ENCODE assay signal across 19 cellular contexts in genomic region chr1:77828098-77828497, GRCh38. TPM values are rescaled to one million over a fixed set of nuclear protein-coding genes. Genes with fewer than 3 reads are reported as not detected.
DNase-seq lines count a peak whose midpoint lies in the region; ATAC-seq and TF ChIP-seq lines count a peak whose summit lies in the region.
"Had no signal": no experiment of that assay in that cellular context is flagged by ENCODE, and none has a peak within 500 bp of the region (broad histone marks: within the 10 kb centered on the region; RNA-seq: fewer than 3 reads in every experiment).

No MANE protein-coding gene starts in this region.

- no peak overlapping the region for H3K9ac ChIP-seq in mammary epithelial cell (ENCODE audit: insufficient read depth, low read length)
- H3K9ac ChIP-seq: BLaER1 had no signal

- no peaks in the 10 kb centered on the region for H3K27me3 ChIP-seq in mammary epithelial cell (ENCODE audit: insufficient read depth, low read length)
- H3K27me3 ChIP-seq: BLaER1 had no signal

- H3K4me1 ChIP-seq in mammary epithelial cell (ENCODE audit: insufficient read depth, low read length) = peaks cover 36% of the 10 kb centered on the region

- no peaks in the 10 kb centered on the region for H3K79me2 ChIP-seq in mammary epithelial cell (ENCODE audit: insufficient read depth, low read length)

- H3K36me3 ChIP-seq in mammary epithelial cell (ENCODE audit: insufficient read depth, low read length) = no peaks in the 10 kb centered on the region

- TF ChIP-seq CTCF in MCF 10A (IDR thresholded peaks at IDR 0.05; ENCODE audit: unreplicated experiment) = no peak
- TF ChIP-seq CTCF in mammary epithelial cell (conservative IDR thresholded peaks at IDR 0.05 in 1 of 2, IDR thresholded peaks at IDR 0.05 in 1 of 2; ENCODE audit: extremely low read depth in 1 of 2, insufficient read depth in 1 of 2, low read depth in 1 of 2, low read length in 2 of 2) = no peak
- no peak for TF ChIP-seq CTCF in osteocyte (IDR thresholded peaks at IDR 0.05)

- H3K4me1 Mint-ChIP-seq in MCF 10A (ENCODE audit: insufficient read depth, unreplicated experiment) = peaks cover 28% of the 10 kb centered on the region
- H3K4me1 Mint-ChIP-seq in osteocyte (ENCODE audit: unreplicated experiment) = peaks cover 53% of the 10 kb centered on the region
- H3K4me1 Mint-ChIP-seq in activated T-cell treated with anti-CD3 and anti-CD28 coated beads, Interleukin-2, amount 50 U/mL, for 72 hours (ENCODE audit: low read depth) = peaks cover 6% of the 10 kb centered on the region

- in situ Hi-C loops in mammary epithelial cell (cut with MboI; ENCODE audit: low sequenced_read_pairs in 2 of 2) = no loop called here

- H3K27me3 Mint-ChIP-seq in MCF 10A (ENCODE audit: insufficient read depth, unreplicated experiment) = no peaks in the 10 kb centered on the region
- H3K27me3 Mint-ChIP-seq in osteocyte (ENCODE audit: unreplicated experiment) = no peaks in the 10 kb centered on the region
- no peaks in the 10 kb centered on the region for H3K27me3 Mint-ChIP-seq in activated T-cell treated with anti-CD3 and anti-CD28 coated beads, Interleukin-2, amount 50 U/mL, for 72 hours (ENCODE audit: low read depth)
- H3K27me3 Mint-ChIP-seq: CD4-positive, alpha-beta memory T cell had no signal

- no peaks in the 10 kb centered on the region for H3K9me3 ChIP-seq in mammary epithelial cell (replicated peaks; ENCODE audit: insufficient read depth, low read length)
- H3K9me3 ChIP-seq: BLaER1 had no signal

- peak; percentile 59 for ATAC-seq in HG03521 (IDR thresholded peaks at IDR 0.05; ENCODE audit: unreplicated experiment)
- ATAC-seq in activated T-cell treated with anti-CD3 and anti-CD28 coated beads, Interleukin-2, amount 50 U/mL, for 72 hours (replicated peaks in 1 of 2) = no peak
- ATAC-seq in GM18868 (IDR thresholded peaks at IDR 0.05; ENCODE audit: unreplicated experiment) = no peak
- no peak for ATAC-seq in GM21381 (IDR thresholded peaks at IDR 0.05; ENCODE audit: unreplicated experiment)
- ATAC-seq: GM12878, HCT116 had no signal

- H3K27ac Mint-ChIP-seq in MCF 10A (ENCODE audit: low read depth, unreplicated experiment) (peak overlapping the region; percentile 90), osteocyte (ENCODE audit: unreplicated experiment) (peak overlapping the region; percentile 52)
- no peak overlapping the region for H3K27ac Mint-ChIP-seq in activated T-cell treated with anti-CD3 and anti-CD28 coated beads, Interleukin-2, amount 50 U/mL, for 72 hours
- H3K27ac Mint-ChIP-seq: HFFc6 had no signal

- CTCF ChIA-PET in MCF 10A (lab: Yijun Ruan, JAX) = interaction anchor here (0.6 to 1.2 kb wide), 3 partner anchors 72 to 1544 kb away, joined by 3 to 13 read pairs (median 8); no protein-coding TSS in a partner anchor
- CTCF ChIA-PET in mammary epithelial cell (lab: Charles Lee; ENCODE audit: low non-redundant PET) = interaction anchor here (0.7 kb wide), 1 partner anchor 88 kb away, joined by 5 read pairs; no protein-coding TSS in a partner anchor

- H3K4me3 ChIP-seq in mammary epithelial cell (replicated peaks in 1 of 3; ENCODE audit: insufficient read depth in 1 of 3, low read depth in 2 of 3, low read length in 3 of 3) = no peak overlapping the region
- H3K4me3 ChIP-seq: BLaER1, GM12878 had no signal

- no peak overlapping the region for H3K4me2 ChIP-seq in mammary epithelial cell (ENCODE audit: insufficient read depth, low read depth, low read length)
- H3K4me2 ChIP-seq: BLaER1 had no signal

- dilution Hi-C loops in mammary epithelial cell (cut with HindIII; ENCODE audit: low sequenced_read_pairs) = no loop called here

- POLR2A ChIA-PET in MCF 10A (lab: Yijun Ruan, JAX) = interaction anchor here (1.0 to 1.5 kb wide), 2 partner anchors 50 to 150 kb away, joined by 4 to 5 read pairs; no protein-coding TSS in a partner anchor

- no peak overlapping the region for H3K27ac ChIP-seq in mammary epithelial cell (ENCODE audit: insufficient read depth, low read depth, low read length)
- H3K27ac ChIP-seq: BLaER1 had no signal

- 100% methylated on average over 1 of the region's 1 CpG for WGBS in mammary epithelial cell (ENCODE audit: low coverage, missing lambda C conversion rate)

- intact Hi-C loops in MCF 10A (cut with micrococcal nuclease) (no loop called here), mammary epithelial cell (cut with micrococcal nuclease) (no loop called here)

- no peaks in the 10 kb centered on the region for H4K20me1 ChIP-seq in mammary epithelial cell (ENCODE audit: insufficient read depth, low read length)
- H4K20me1 ChIP-seq: BLaER1 had no signal

- H3K9me3 Mint-ChIP-seq in MCF 10A (ENCODE audit: unreplicated experiment) = no peaks in the 10 kb centered on the region
- H3K9me3 Mint-ChIP-seq in osteocyte (ENCODE audit: unreplicated experiment) = no peaks in the 10 kb centered on the region
- no peaks in the 10 kb centered on the region for H3K9me3 Mint-ChIP-seq in activated T-cell treated with anti-CD3 and anti-CD28 coated beads, Interleukin-2, amount 50 U/mL, for 72 hours
- H3K9me3 Mint-ChIP-seq: CD14-positive monocyte; CD4-positive, alpha-beta memory T cell; HFFc6 had no signal

- no TSS peak for BruUV-seq in MCF 10A (replicated peaks; lab: Mats Ljungman, UMichigan)
- BruUV-seq in mammary epithelial cell (replicated peaks; lab: Mats Ljungman, UMichigan) = no TSS peak

- H3K36me3 Mint-ChIP-seq in MCF 10A (ENCODE audit: insufficient read depth, unreplicated experiment) = peaks cover 15% of the 10 kb centered on the region
- H3K36me3 Mint-ChIP-seq in osteocyte (ENCODE audit: unreplicated experiment) = peaks cover 16% of the 10 kb centered on the region
- peaks cover 2 to 9% of the 10 kb centered on the region in 2 donors for H3K36me3 Mint-ChIP-seq in activated T-cell treated with anti-CD3 and anti-CD28 coated beads, Interleukin-2, amount 50 U/mL, for 72 hours (ENCODE audit: insufficient read depth in 2 of 2)

- H2AFZ ChIP-seq in mammary epithelial cell (ENCODE audit: low read depth, low read length) = no peak overlapping the region

- DNase-seq in MCF 10A (ENCODE audit: unreplicated experiment) = no peak
- no peak for DNase-seq in mammary epithelial cell
- no peak for DNase-seq in osteocyte (ENCODE audit: extremely low spot score, unreplicated experiment)
- no peak for DNase-seq in activated T-cell treated with anti-CD3 and anti-CD28 coated beads, Interleukin-2, amount 50 U/mL, for 72 hours
- DNase-seq: 8988T; Calu3; CD4-positive, alpha-beta memory T cell; DMS79 treated with DMSO at 0.1 percent for 48 hours; GF-D8; GOT3; H7; HFFc6 had no signal

- H3K4me3 Mint-ChIP-seq in MCF 10A (ENCODE audit: unreplicated experiment) (no peak overlapping the region), osteocyte (ENCODE audit: unreplicated experiment) (no peak overlapping the region)
- H3K4me3 Mint-ChIP-seq in activated T-cell treated with anti-CD3 and anti-CD28 coated beads, Interleukin-2, amount 50 U/mL, for 72 hours = no peak overlapping the region
- H3K4me3 Mint-ChIP-seq: CD14-positive monocyte, HFFc6 had no signal

RNA-seq across cellular contexts. Expression of gene MIGA1, which starts 48.6 kb away (rescaled TPM):
- 13.2 and 19.9 TPM in 2 replicates for total RNA-seq in MCF 10A (2022)
- total RNA-seq in mammary epithelial cell = 10 to 100 TPM; 15.2 to 16.6 TPM
- polyA plus RNA-seq in mammary epithelial cell = 3.9 TPM
- 10.3 TPM for polyA minus RNA-seq in mammary epithelial cell
- total RNA-seq in osteocyte = 17.8 and 18.5 TPM in 2 replicates
- total RNA-seq in activated T-cell treated with anti-CD3 and anti-CD28 coated beads, Interleukin-2, amount 50 U/mL, for 72 hours = 10 to 100 TPM; 11.9 to 12.4 TPM
